1 cellular context compared by ENCODE assay signal in the genomic region with DNA sequence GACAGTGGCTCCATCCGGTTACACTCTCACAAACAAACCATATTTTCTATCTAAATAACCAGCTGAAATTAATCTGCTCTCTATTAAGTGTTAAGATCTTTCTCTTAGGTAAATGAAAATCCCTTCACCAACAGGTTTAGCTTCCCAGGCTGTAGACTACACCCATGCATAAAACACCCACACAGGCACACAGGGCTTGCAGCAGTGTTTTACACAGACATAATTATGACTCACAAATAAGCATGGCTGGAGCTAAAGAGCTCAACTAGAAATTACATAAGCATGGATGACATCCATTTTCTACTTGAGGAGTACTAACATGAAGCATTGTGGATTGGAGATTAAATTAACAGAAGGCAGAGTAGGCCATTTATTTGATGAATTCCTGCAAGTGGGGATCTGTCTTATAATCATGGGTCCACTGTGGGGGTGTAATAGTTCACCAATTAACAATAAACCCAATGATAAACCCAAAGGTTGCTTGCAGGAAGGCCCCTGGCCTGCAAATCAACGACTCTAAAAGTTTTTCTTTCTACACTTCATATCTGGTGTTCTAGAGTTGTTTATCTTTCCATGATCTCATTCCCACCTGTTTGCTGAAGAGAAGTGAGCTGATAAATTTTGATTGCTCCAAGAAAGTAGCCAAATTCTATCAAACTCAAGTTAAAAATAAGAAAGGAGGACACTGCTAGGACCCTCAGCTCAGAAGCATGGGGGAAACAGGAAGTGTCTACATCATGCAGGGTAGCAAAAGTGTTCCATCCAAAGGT.
TF ChIP-seq lines count a peak whose summit lies in the region.

No MANE protein-coding gene starts in this region.

TF ChIP-seq in IMR-90, 13 proteins besides CTCF, POLR2A, EP300 and RAD21 (continued from another document):
- no peak for TF ChIP-seq MXI1 (IDR thresholded peaks at IDR 0.05; ENCODE audit: borderline replicate concordance, low read depth, low read length)
- TF ChIP-seq, protein P1, sequence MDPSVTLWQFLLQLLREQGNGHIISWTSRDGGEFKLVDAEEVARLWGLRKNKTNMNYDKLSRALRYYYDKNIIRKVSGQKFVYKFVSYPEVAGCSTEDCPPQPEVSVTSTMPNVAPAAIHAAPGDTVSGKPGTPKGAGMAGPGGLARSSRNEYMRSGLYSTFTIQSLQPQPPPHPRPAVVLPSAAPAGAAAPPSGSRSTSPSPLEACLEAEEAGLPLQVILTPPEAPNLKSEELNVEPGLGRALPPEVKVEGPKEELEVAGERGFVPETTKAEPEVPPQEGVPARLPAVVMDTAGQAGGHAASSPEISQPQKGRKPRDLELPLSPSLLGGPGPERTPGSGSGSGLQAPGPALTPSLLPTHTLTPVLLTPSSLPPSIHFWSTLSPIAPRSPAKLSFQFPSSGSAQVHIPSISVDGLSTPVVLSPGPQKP (IDR thresholded peaks at IDR 0.05; ENCODE audit: borderline replicate concordance, low read depth, low read length) = no peak
- TF ChIP-seq RFX5 (IDR thresholded peaks at IDR 0.05; ENCODE audit: low read depth, low read length) = no peak
- no peak for TF ChIP-seq CEBPB (IDR thresholded peaks at IDR 0.05; ENCODE audit: low read depth, low read length)
- no peak for TF ChIP-seq NFE2L2 (IDR thresholded peaks at IDR 0.05; ENCODE audit: low read depth, low read length)
- TF ChIP-seq MAZ (IDR thresholded peaks at IDR 0.05; ENCODE audit: borderline replicate concordance, low read depth, low read length) = no peak
